Comparison of ENCODE assay signal across 25 cellular contexts in genomic region chr1:167711797-167712196, GRCh38. TPM values are rescaled to one million over a fixed set of nuclear protein-coding genes. Genes with fewer than 3 reads are reported as not detected.
A peak's percentile ranks its signal among the peaks of the same experiment; 100 is the strongest.
DNase-seq lines count a peak whose midpoint lies in the region; ATAC-seq lines count a peak whose summit lies in the region.
"Had no signal": no experiment of that assay in that cellular context is flagged by ENCODE, and none has a peak within 500 bp of the region (broad histone marks: within the 10 kb centered on the region; RNA-seq: fewer than 3 reads in every experiment).

No MANE protein-coding gene starts in this region.

- intact Hi-C loops in Right ventricle myocardium inferior (cut with DNase I) (no loop called here), left ventricle myocardium superior (cut with micrococcal nuclease) (no loop called here), left colon (cut with DNase I, micrococcal nuclease) (loop anchor here in 1 of 2 donors (10.0 kb wide), 1 partner anchor 223 kb away; the partner anchor contains the start of genes DCAF6 and MPC2), sciatic nerve (cut with DNase I) (no loop called here), aorta (cut with DNase I) (loop anchor here (10.0 kb wide), 2 partner anchors 223 to 373 kb away; partner anchors contain the start of genes DCAF6 (in 1 of the 2) and MPC2 (in 1 of the 2))

- no peaks in the 10 kb centered on the region for H3K27me3 ChIP-seq in aorta (ENCODE audit: control insufficient read depth in 1 of 2, insufficient read depth in 2 of 2, low read length in 1 of 2)
- H3K27me3 ChIP-seq: SJSA1 had no signal

- H3K4me1 ChIP-seq in aorta (ENCODE audit: control insufficient read depth in 1 of 2, insufficient read depth in 2 of 2, low read length in 2 of 2) = no peaks in the 10 kb centered on the region

- H3K36me3 ChIP-seq in aorta (ENCODE audit: control insufficient read depth in 1 of 2, insufficient read depth in 2 of 2, low read length in 1 of 2) = no peaks in the 10 kb centered on the region

- no peak for DNase-seq in Right ventricle myocardium inferior (ENCODE audit: missing footprints)
- DNase-seq in left ventricle myocardium superior = no peak
- DNase-seq in left colon = peak; percentile 42 to 57
- no peak for DNase-seq in sciatic nerve (ENCODE audit: low spot score)
- DNase-seq in aorta = no peak
- DNase-seq in iPS-NIHi7 (ENCODE audit: extremely low spot score) = no peak
- no peak for DNase-seq in activated CD4-positive, alpha-beta T cell treated with anti-CD3 and anti-CD28 coated beads for 48 hours
- DNase-seq: ACHN; CD4-positive, alpha-beta memory T cell; DND-41; GOT3; KG1; NCI-H1092; NCI-H2081; NCI-H2171; NCI-H345; NCI-H524; NCI-H774; NK-92 treated with Interleukin-12 subunit alpha and Interleukin-12 subunit beta, amount 100 ng/mL, for 24 hours had no signal

- no peaks in the 10 kb centered on the region for H3K9me3 ChIP-seq in aorta (ENCODE audit: control insufficient read depth, low read length)
- H3K9me3 ChIP-seq: BLaER1, SJSA1 had no signal

- H3K27ac ChIP-seq in aorta (ENCODE audit: low read depth in 1 of 2, low read length in 2 of 2) = no peak overlapping the region
- H3K27ac ChIP-seq: 22Rv1, BLaER1, SJSA1 had no signal

- no peak overlapping the region for H3K4me3 ChIP-seq in aorta (ENCODE audit: low read length in 2 of 2)
- H3K4me3 ChIP-seq: BLaER1, GM12878, SJSA1 had no signal

- WGBS in aorta, 2 donors = 0 to 1% methylated on average over 3 of the region's 3 CpGs

- peak; percentile 6 for ATAC-seq in Right ventricle myocardium inferior
- no peak for ATAC-seq in left ventricle myocardium superior
- ATAC-seq in left colon = peak; percentile 50
- ATAC-seq in sciatic nerve = peak; percentile 48
- peak; percentile 42 for ATAC-seq in aorta (ENCODE audit: low FRiP score)
- ATAC-seq in GM19455 (IDR thresholded peaks at IDR 0.05; ENCODE audit: unreplicated experiment) = no peak
- ATAC-seq: GM12878, HCT116 had no signal

RNA-seq across cellular contexts. Expression of gene MPZL1, which starts 10.0 kb away (rescaled TPM):
- total RNA-seq in Right ventricle myocardium inferior (47.9 TPM), left ventricle myocardium superior (34.7 TPM), left colon (100 to 1,000 TPM; 117 to 118 TPM), sciatic nerve (102 TPM), aorta (100 to 1,000 TPM; 101 to 148 TPM)
- polyA plus RNA-seq in aorta = 10 to 100 TPM; 21.7 to 58.8 TPM

Comparison
In these comparisons a context has a peak if more than half of its experiments do, and no peak if none do; other contexts are left out.
1. ATAC-seq: peak in Right ventricle myocardium inferior (single experiment), left colon (single experiment), sciatic nerve (single experiment) and aorta (single experiment); none in left ventricle myocardium superior (single experiment) and GM19455 (single experiment).
2. DNase-seq: peak in left colon (2 of 2); none in Right ventricle myocardium inferior (single experiment), left ventricle myocardium superior (single experiment), sciatic nerve (single experiment), aorta (0 of 2), iPS-NIHi7 (single experiment) and activated CD4-positive, alpha-beta T cell treated with anti-CD3 and anti-CD28 coated beads for 48 hours (single experiment).
3. intact Hi-C loops: an anchor here in aorta (10.0 kb wide); none called in Right ventricle myocardium inferior, left ventricle myocardium superior and sciatic nerve.